29 cellular contexts compared by ENCODE assay signal in the genomic region with DNA sequence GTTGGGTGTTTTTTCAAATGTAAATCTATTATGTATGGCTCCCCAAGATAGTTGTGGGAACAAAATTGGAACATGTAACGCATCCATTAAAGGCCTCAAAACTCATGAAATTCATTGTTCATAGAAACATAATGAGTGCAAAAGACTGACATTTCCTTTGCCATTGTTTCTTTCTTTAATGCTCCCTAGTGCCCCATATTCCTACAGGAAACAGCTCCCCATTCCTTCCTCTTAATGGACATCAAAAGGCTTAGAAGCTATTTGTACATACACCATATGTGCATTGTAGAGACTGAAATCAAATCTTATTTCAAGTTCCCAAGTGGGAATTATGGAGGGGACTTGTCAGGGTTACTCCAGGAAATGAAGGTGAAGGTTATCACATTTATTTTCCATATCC.
"Had no signal": no experiment of that assay in that cellular context is flagged by ENCODE, and none has a peak within 500 bp of the region (broad histone marks: within the 10 kb centered on the region; RNA-seq: fewer than 3 reads in every experiment).

No MANE protein-coding gene starts in this region.

- ATAC-seq: activated CD4-positive, alpha-beta T cell treated with anti-CD3 and anti-CD28 coated beads for 36 hours; activated CD4-positive, CD25-positive, alpha-beta regulatory T cell treated with anti-CD3 and anti-CD28 coated beads, Interleukin-2, amount 50 U/mL, for 24 hours; activated CD8-positive, alpha-beta memory T cell treated with anti-CD3 and anti-CD28 coated beads, Interleukin-2, amount 10 ng/mL, durations not matched to agents 7 days and 5 days; activated CD8-positive, alpha-beta T cell treated with anti-CD3 and anti-CD28 coated beads, Interleukin-2, amount 10 ng/mL, durations not matched to agents 7 days and 5 days; activated naive CD8-positive, alpha-beta T cell treated with anti-CD3 and anti-CD28 coated beads, Interleukin-2, amount 50 U/mL, for 24 hours; WTC11 had no signal

- DNase-seq: activated CD4-positive, alpha-beta memory T cell treated with anti-CD3 and anti-CD28 coated beads, Interleukin-2, amount 10 ng/mL, durations not matched to agents 7 days and 5 days; activated CD4-positive, alpha-beta T cell treated with anti-CD3 and anti-CD28 coated beads for 1 hour; activated CD4-positive, alpha-beta T cell treated with anti-CD3 and anti-CD28 coated beads for 36 hours; activated CD4-positive, alpha-beta T cell treated with anti-CD3 and anti-CD28 coated beads for 48 hours; activated CD4-positive, alpha-beta T cell treated with anti-CD3 and anti-CD28 coated beads, Interleukin-2, amount 10 ng/mL, durations not matched to agents 7 days and 5 days; activated CD4-positive, alpha-beta T cell treated with anti-CD3 and anti-CD28 coated beads, Interleukin-2, amount 50 U/mL, for 48 hours; activated CD4-positive, CD25-positive, alpha-beta regulatory T cell; activated CD8-positive, alpha-beta memory T cell treated with anti-CD3 and anti-CD28 coated beads for 24 hours; activated CD8-positive, alpha-beta memory T cell treated with anti-CD3 and anti-CD28 coated beads, Interleukin-2, amount 10 ng/mL, durations not matched to agents 7 days and 5 days; activated CD8-positive, alpha-beta memory T cell treated with anti-CD3 and anti-CD28 coated beads, Interleukin-2, amount 50 U/mL, for 48 hours; activated CD8-positive, alpha-beta T cell treated with anti-CD3 and anti-CD28 coated beads, Interleukin-2, amount 10 ng/mL, durations not matched to agents 7 days and 5 days; activated effector memory CD4-positive, alpha-beta T cell treated with Interleukin-2 at 50 U/mL for 16 hours; activated gamma-delta T cell; activated naive CD4-positive, alpha-beta T cell treated with anti-CD3 and anti-CD28 coated beads, Interleukin-2, amount 10 ng/mL, durations not matched to agents 7 days and 5 days; activated naive CD4-positive, alpha-beta T cell treated with Interleukin-2 at 50 U/mL for 16 hours; activated naive CD8-positive, alpha-beta T cell treated with anti-CD3 and anti-CD28 coated beads, Interleukin-2, amount 10 ng/mL, durations not matched to agents 7 days and 5 days; activated naive CD8-positive, alpha-beta T cell treated with anti-CD3 and anti-CD28 coated beads, Interleukin-2, amount 50 U/mL, for 24 hours; activated T-cell treated with anti-CD3 and anti-CD28 coated beads, Interleukin-2, amount 50 U/mL, for 24 hours; activated T-cell treated with anti-CD3 and anti-CD28 coated beads, Interleukin-2, amount 50 U/mL, for 48 hours; amygdala; anterior cingulate cortex; caudate nucleus; cerebellar nuclear complex; T-helper 1 cell; T-helper 2 cell; T-helper 9 cell; WERI-Rb-1 had no signal
